34 cellular contexts compared by ENCODE assay signal in genomic region chr16:86727131-86727530, GRCh38.
"Had no signal": no experiment of that assay in that cellular context is flagged by ENCODE, and none has a peak within 500 bp of the region (broad histone marks: within the 10 kb centered on the region; RNA-seq: fewer than 3 reads in every experiment).

No MANE protein-coding gene starts in this region.

- H3K4me3 ChIP-seq: K562, Peyer's patch had no signal

- H3K36me3 ChIP-seq: brain microvascular endothelial cell, Peyer's patch, WERI-Rb-1 had no signal

- ATAC-seq: activated CD8-positive, alpha-beta memory T cell treated with anti-CD3 and anti-CD28 coated beads, Interleukin-2, amount 10 ng/mL, durations not matched to agents 7 days and 5 days; activated naive CD8-positive, alpha-beta T cell treated with anti-CD3 and anti-CD28 coated beads, Interleukin-2, amount 50 U/mL, for 24 hours; activated T-cell treated with anti-CD3 and anti-CD28 coated beads, Interleukin-2, amount 50 U/mL, for 72 hours; activated T-helper 17 cell treated with anti-CD3 and anti-CD28 coated beads, Interleukin-2, amount 50 U/mL, for 72 hours; K562; PC-3 had no signal

- H3K27ac ChIP-seq: brain microvascular endothelial cell, Peyer's patch, WERI-Rb-1 had no signal

- H3K4me3 Mint-ChIP-seq: activated CD4-positive, alpha-beta memory T cell treated with anti-CD3 and anti-CD28 coated beads, Interleukin-2, amount 10 ng/mL, durations not matched to agents 7 days and 5 days; activated CD8-positive, alpha-beta memory T cell treated with anti-CD3 and anti-CD28 coated beads, Interleukin-2, amount 10 ng/mL, durations not matched to agents 7 days and 5 days; activated naive CD4-positive, alpha-beta T cell treated with anti-CD3 and anti-CD28 coated beads for 36 hours; activated naive CD8-positive, alpha-beta T cell; activated naive CD8-positive, alpha-beta T cell treated with anti-CD3 and anti-CD28 coated beads, Interleukin-2, amount 50 U/mL, for 24 hours; activated T-cell treated with anti-CD3 and anti-CD28 coated beads, Interleukin-2, amount 50 U/mL, for 72 hours; activated T-helper 17 cell treated with anti-CD3 and anti-CD28 coated beads, Interleukin-2, amount 50 U/mL, for 72 hours had no signal

- H3K36me3 Mint-ChIP-seq: activated CD8-positive, alpha-beta memory T cell treated with anti-CD3 and anti-CD28 coated beads, Interleukin-2, amount 10 ng/mL, durations not matched to agents 7 days and 5 days; activated naive CD8-positive, alpha-beta T cell had no signal

- H3K27ac Mint-ChIP-seq: activated CD4-positive, alpha-beta memory T cell treated with anti-CD3 and anti-CD28 coated beads, Interleukin-2, amount 10 ng/mL, durations not matched to agents 7 days and 5 days; activated CD8-positive, alpha-beta memory T cell treated with anti-CD3 and anti-CD28 coated beads, Interleukin-2, amount 10 ng/mL, durations not matched to agents 7 days and 5 days; activated naive CD4-positive, alpha-beta T cell treated with anti-CD3 and anti-CD28 coated beads for 36 hours; activated naive CD8-positive, alpha-beta T cell; activated naive CD8-positive, alpha-beta T cell treated with anti-CD3 and anti-CD28 coated beads, Interleukin-2, amount 50 U/mL, for 24 hours; activated T-cell treated with anti-CD3 and anti-CD28 coated beads, Interleukin-2, amount 50 U/mL, for 72 hours; activated T-helper 17 cell treated with anti-CD3 and anti-CD28 coated beads, Interleukin-2, amount 50 U/mL, for 72 hours had no signal

- H3K27me3 ChIP-seq: brain microvascular endothelial cell, Peyer's patch had no signal

- H3K9me3 Mint-ChIP-seq: activated CD4-positive, alpha-beta memory T cell treated with anti-CD3 and anti-CD28 coated beads, Interleukin-2, amount 10 ng/mL, durations not matched to agents 7 days and 5 days; activated naive CD4-positive, alpha-beta T cell treated with anti-CD3 and anti-CD28 coated beads for 36 hours; activated naive CD8-positive, alpha-beta T cell treated with anti-CD3 and anti-CD28 coated beads, Interleukin-2, amount 50 U/mL, for 24 hours; activated T-cell treated with anti-CD3 and anti-CD28 coated beads, Interleukin-2, amount 50 U/mL, for 72 hours; activated T-helper 17 cell treated with anti-CD3 and anti-CD28 coated beads, Interleukin-2, amount 50 U/mL, for 72 hours had no signal

- H3K4me1 ChIP-seq: Peyer's patch had no signal

- DNase-seq: activated CD4-positive, alpha-beta memory T cell treated with anti-CD3 and anti-CD28 coated beads, Interleukin-2, amount 10 ng/mL, durations not matched to agents 7 days and 5 days; activated CD4-positive, alpha-beta T cell treated with anti-CD3 and anti-CD28 coated beads for 1 hour; activated CD4-positive, alpha-beta T cell treated with anti-CD3 and anti-CD28 coated beads for 48 hours; activated CD4-positive, CD25-positive, alpha-beta regulatory T cell; activated CD8-positive, alpha-beta memory T cell treated with anti-CD3 and anti-CD28 coated beads for 24 hours; activated CD8-positive, alpha-beta memory T cell treated with anti-CD3 and anti-CD28 coated beads, Interleukin-2, amount 10 ng/mL, durations not matched to agents 7 days and 5 days; activated effector memory CD4-positive, alpha-beta T cell treated with anti-CD3 and anti-CD28 coated beads, Interleukin-2, amount 50 U/mL, for 16 hours; activated naive CD4-positive, alpha-beta T cell treated with anti-CD3 and anti-CD28 coated beads for 36 hours; activated naive CD8-positive, alpha-beta T cell treated with anti-CD3 and anti-CD28 coated beads, Interleukin-2, amount 50 U/mL, for 24 hours; activated T-cell treated with anti-CD3 and anti-CD28 coated beads, Interleukin-2, amount 50 U/mL, for 1 hour; activated T-cell treated with anti-CD3 and anti-CD28 coated beads, Interleukin-2, amount 50 U/mL, for 72 hours; aorta; brain microvascular endothelial cell; IMR-90; NCI-H1092 treated with DMSO at 0.1 percent for 48 hours; NCI-H1417; NCI-H146; NCI-H187; NCI-H2029 treated with DMSO at 0.1 percent for 48 hours; NCI-H2107; NCI-H2171; NCI-H510A; NCI-H526; NCI-H748 treated with DMSO at 0.1 percent for 48 hours; NK-92 treated with Interleukin-12 subunit alpha and Interleukin-12 subunit beta, amount 100 ng/mL, for 24 hours; PC-3; Peyer's patch; RPMI8226; SW 1271; T1000; WERI-Rb-1 had no signal

- H3K4me1 Mint-ChIP-seq: activated CD4-positive, alpha-beta memory T cell treated with anti-CD3 and anti-CD28 coated beads, Interleukin-2, amount 10 ng/mL, durations not matched to agents 7 days and 5 days; activated CD8-positive, alpha-beta memory T cell treated with anti-CD3 and anti-CD28 coated beads, Interleukin-2, amount 10 ng/mL, durations not matched to agents 7 days and 5 days; activated naive CD8-positive, alpha-beta T cell treated with anti-CD3 and anti-CD28 coated beads, Interleukin-2, amount 50 U/mL, for 24 hours; activated T-helper 17 cell treated with anti-CD3 and anti-CD28 coated beads, Interleukin-2, amount 50 U/mL, for 72 hours had no signal
